ENCODE assay signal across 35 cellular contexts in genomic region chr13:62003452-62003851, GRCh38.
"Had no signal": no experiment of that assay in that cellular context is flagged by ENCODE, and none has a peak within 500 bp of the region (broad histone marks: within the 10 kb centered on the region; RNA-seq: fewer than 3 reads in every experiment).

No MANE protein-coding gene starts in this region.

- H3K4me3 ChIP-seq: MG63 had no signal

- DNase-seq: Karpas-422, Kasumi-1, MG63, MM.1S, MV-4-11, NCI-H1048, NCI-H1092, NCI-H1092 treated with DMSO at 0.1 percent for 48 hours, NCI-H1105, NCI-H1105 treated with DMSO at 0.1 percent for 48 hours, NCI-H1417, NCI-H1417 treated with DMSO at 0.1 percent for 48 hours, NCI-H1436, NCI-H1436 treated with DMSO at 0.1 percent for 48 hours, NCI-H146, NCI-H1694, NCI-H1694 treated with DMSO at 0.1 percent for 48 hours, NCI-H187, NCI-H187 treated with DMSO at 0.1 percent for 48 hours, NCI-H1930, NCI-H2029, NCI-H2029 treated with DMSO at 0.1 percent for 48 hours, NCI-H2081, NCI-H2081 treated with DMSO at 0.1 percent for 48 hours, NCI-H2107, NCI-H2171, NCI-H2171 treated with DMSO at 0.1 percent for 48 hours, NCI-H2227 treated with DMSO at 0.1 percent for 48 hours, NCI-H226, NCI-H345, NCI-H446, NCI-H446 treated with DMSO at 0.1 percent for 48 hours, NCI-H510A, NCI-H510A treated with DMSO at 0.1 percent for 48 hours, NCI-H524 had no signal

- H3K9me3 ChIP-seq: MG63 had no signal

- H3K36me3 ChIP-seq: MG63 had no signal

- H3K27me3 ChIP-seq: MG63 had no signal
